1 cellular context compared by ENCODE assay signal in genomic region chr7:121139427-121139826, GRCh38.
TF ChIP-seq lines count a peak whose summit lies in the region.

No MANE protein-coding gene starts in this region.

TF ChIP-seq in WTC11, 78 proteins besides CTCF, POLR2A, EP300 and RAD21 (continued from another document):
- TF ChIP-seq PRDM15 (CRISPR knock-in tag; IDR thresholded peaks at IDR 0.05) (no peak), ZNF423 (CRISPR knock-in tag; IDR thresholded peaks at IDR 0.05) (no peak), ZBTB21 (CRISPR knock-in tag; IDR thresholded peaks at IDR 0.05; ENCODE audit: borderline replicate concordance) (no peak)
